19 cellular contexts compared by ENCODE assay signal in genomic region chr16:13154799-13155198, GRCh38.
DNase-seq lines count a peak whose midpoint lies in the region; ATAC-seq, FAIRE-seq and TF ChIP-seq lines count a peak whose summit lies in the region.
"Had no signal": no experiment of that assay in that cellular context is flagged by ENCODE, and none has a peak within 500 bp of the region (broad histone marks: within the 10 kb centered on the region; RNA-seq: fewer than 3 reads in every experiment).

No MANE protein-coding gene starts in this region.

- H3K4me3 Mint-ChIP-seq in GM23338: peak overlapping the region; percentile 0; the same call in 1 of the 3 replicates
- no peak overlapping the region for H3K4me3 Mint-ChIP-seq in Caco-2 (ENCODE audit: unreplicated experiment)
- H3K4me3 Mint-ChIP-seq: CD4-positive, alpha-beta T cell; H9 had no signal

- H2BK12ac ChIP-seq in H1 (ENCODE audit: low read depth, low read length): no peak overlapping the region

- H3K79me2 ChIP-seq in GM23338 (replicated peaks; ENCODE audit: insufficient read depth) (peaks cover 44% of the 10 kb centered on the region), H1 (ENCODE audit: control insufficient read depth in 1 of 2, insufficient read depth in 2 of 2, low read length in 2 of 2) (peaks cover 0 to 50% of the 10 kb centered on the region in 2 experiments; a peak in 3 of 4 replicates), mesendoderm (ENCODE audit: control insufficient read depth, insufficient read depth, low read length) (peaks cover 2% of the 10 kb centered on the region)

- H2BK5ac ChIP-seq in H1 (ENCODE audit: low read depth, low read length) (no peak overlapping the region), mesendoderm (ENCODE audit: low read length) (no peak overlapping the region)

- BruUV-seq in Caco-2 (replicated peaks; lab: Mats Ljungman, UMichigan): no TSS peak

- no peaks in the 10 kb centered on the region for H3F3A ChIP-seq in GM23338 (replicated peaks; ENCODE audit: low read depth)

- H3K27ac ChIP-seq in GM23338 (ENCODE audit: low read depth): no peak overlapping the region
- H3K27ac ChIP-seq in H1 (ENCODE audit: low read depth, low read length): no peak overlapping the region
- no peak overlapping the region for H3K27ac ChIP-seq in mesendoderm (ENCODE audit: low read depth, low read length)
- H3K27ac ChIP-seq: C4-2B had no signal

- no peak overlapping the region for H4K8ac ChIP-seq in H1 (ENCODE audit: extremely low read depth, insufficient read depth, low read length)
- no peak overlapping the region for H4K8ac ChIP-seq in mesendoderm (ENCODE audit: low read depth, low read length)

- DNase-seq in Ammon's horn (ENCODE audit: low spot score) (peak; percentile 10), GM23338 (ENCODE audit: low spot score) (no peak), H1 (ENCODE audit: low read depth in 1 of 2, low spot score in 2 of 2) (no peak), mesendoderm (no peak), iPS-NIHi7 (ENCODE audit: extremely low spot score) (no peak), amniotic stem cell (lab: John Stamatoyannopoulos, UW) (no peak), Caco-2 (no peak)
- DNase-seq: ACHN; CD4-positive, alpha-beta T cell; DMS153; DMS79; GDM1; GOT3; H9; KBM-7 had no signal

- no peak overlapping the region for H3K56ac ChIP-seq in H1 (replicated peaks; ENCODE audit: insufficient read length, low read depth, low read length)
- H3K56ac ChIP-seq in mesendoderm (ENCODE audit: low read length): no peak overlapping the region

- H3K9me3 Mint-ChIP-seq in GM23338 (no peaks in the 10 kb centered on the region), Caco-2 (ENCODE audit: unreplicated experiment) (no peaks in the 10 kb centered on the region)
- H3K9me3 Mint-ChIP-seq: CD4-positive, alpha-beta T cell; H9 had no signal

- no peak overlapping the region for H4K91ac ChIP-seq in H1 (replicated peaks; ENCODE audit: insufficient read length, low read length)

- H2AK5ac ChIP-seq in H1 (ENCODE audit: low read depth, low read length) (0 out of 2 replicates have a peak overlapping the region, but pooled peaks have one; percentile 1), mesendoderm (ENCODE audit: low read length) (peak overlapping the region; percentile 20)

- H4K5ac ChIP-seq in H1 (ENCODE audit: insufficient read length, low read depth, low read length): no peak overlapping the region
- H4K5ac ChIP-seq in mesendoderm (ENCODE audit: low read length): no peak overlapping the region

- no peak for ATAC-seq in GM23338

- no peaks in the 10 kb centered on the region for H3K36me3 ChIP-seq in GM23338 (ENCODE audit: insufficient read depth)
- H3K36me3 ChIP-seq in H1 (ENCODE audit: control insufficient read depth in 2 of 4, insufficient read depth in 4 of 4, low read length in 3 of 4): no peaks in the 10 kb centered on the region
- no peaks in the 10 kb centered on the region for H3K36me3 ChIP-seq in mesendoderm (ENCODE audit: control insufficient read depth, insufficient read depth, low read length)
- no peaks in the 10 kb centered on the region for H3K36me3 ChIP-seq in Caco-2 (ENCODE audit: control insufficient read depth, insufficient read depth, low read length)

- H3K4me1 Mint-ChIP-seq in GM23338 (peaks cover 63% of the 10 kb centered on the region), Caco-2 (ENCODE audit: low read depth, unreplicated experiment) (no peaks in the 10 kb centered on the region)

- H3K27me3 Mint-ChIP-seq in GM23338 (ENCODE audit: insufficient read depth, low read depth, poor library complexity): peaks cover 2% of the 10 kb centered on the region
- H3K27me3 Mint-ChIP-seq in Caco-2 (ENCODE audit: insufficient read depth, unreplicated experiment): peaks cover 10% of the 10 kb centered on the region

- peaks cover 4% of the 10 kb centered on the region; the same call in 1 of the 2 replicates for H3K23me2 ChIP-seq in H1 (ENCODE audit: low read depth, low read length)

- 100% methylated on average over 2 of the region's 2 CpGs; no CpG with 5 or more reads in 1 of the 2 experiments for WGBS in H1 (ENCODE audit: extremely low coverage in 1 of 2, insufficient coverage in 1 of 2, insufficient read length in 1 of 2, insufficient replicate concordance in 2 of 2, low coverage in 1 of 2, low lambda C conversion rate in 2 of 2, missing lambda C conversion rate in 1 of 2), 2 experiments
- no CpG with 5 or more reads among the region's 2 CpGs for WGBS in mesendoderm (ENCODE audit: extremely low coverage, insufficient coverage, low lambda C conversion rate)

- H2BK20ac ChIP-seq in H1 (ENCODE audit: low read length): 0 out of 2 replicates have a peak overlapping the region, but pooled peaks have one; percentile 36

- H2AFZ ChIP-seq in GM23338: no peak overlapping the region
- H2AFZ ChIP-seq in H1 (ENCODE audit: low read length): no peak overlapping the region

- POLR2A ChIA-PET in H1 (lab: Charles Lee; ENCODE audit: partially characterized antibody) (interaction anchor here (0.8 kb wide), 1 partner anchor 106 kb away, joined by 3 read pairs; no protein-coding TSS in a partner anchor), Caco-2 (lab: Charles Lee) (no interaction called here)

- peak overlapping the region; percentile 44; the same call in 1 of the 2 replicates for H3K4me2 ChIP-seq in GM23338
- H3K4me2 ChIP-seq in H1 (ENCODE audit: insufficient read depth in 1 of 2, low read depth in 2 of 2, low read length in 2 of 2): peak overlapping the region in 1 of 2 experiments; percentile 23; a peak in 1 of 4 replicates
- no peak overlapping the region for H3K4me2 ChIP-seq in mesendoderm (ENCODE audit: low read length)

- CTCF ChIA-PET in H1 (lab: Charles Lee; ENCODE audit: partially characterized antibody) (interaction anchor here (1.0 to 1.3 kb wide), 2 partner anchors 19 to 48 kb away, joined by 4 to 6 read pairs; no protein-coding TSS in a partner anchor), Caco-2 (lab: Charles Lee) (no interaction called here)

- no peaks in the 10 kb centered on the region for H3K27me3 ChIP-seq in GM23338 (ENCODE audit: insufficient read depth)
- H3K27me3 ChIP-seq in H1 (replicated peaks in 1 of 4; ENCODE audit: control insufficient read depth in 3 of 4, extremely low read depth in 1 of 4, insufficient read depth in 3 of 4, low read length in 3 of 4): no peaks in the 10 kb centered on the region
- no peaks in the 10 kb centered on the region for H3K27me3 ChIP-seq in mesendoderm (ENCODE audit: insufficient read depth, low read length, poor library complexity)
- peaks cover 1% of the 10 kb centered on the region; the same call in 1 of the 2 replicates for H3K27me3 ChIP-seq in Caco-2 (replicated peaks; ENCODE audit: control insufficient read depth, insufficient read depth, low read length)

- H4K20me1 ChIP-seq in GM23338 (replicated peaks; ENCODE audit: insufficient read depth): no peaks in the 10 kb centered on the region
- no peaks in the 10 kb centered on the region for H4K20me1 ChIP-seq in H1 (replicated peaks in 1 of 2; ENCODE audit: control insufficient read depth in 1 of 2, insufficient read depth in 2 of 2, low read length in 2 of 2)

- H3K23ac ChIP-seq in H1 (ENCODE audit: insufficient read length) (no peak overlapping the region), mesendoderm (ENCODE audit: low read length) (no peak overlapping the region)

- H3K79me1 ChIP-seq in H1 (ENCODE audit: low read depth, low read length): peaks cover 4% of the 10 kb centered on the region; the same call in 1 of the 2 replicates
- peaks cover 8% of the 10 kb centered on the region for H3K79me1 ChIP-seq in mesendoderm (ENCODE audit: low read length)

- H3K4me3 ChIP-seq in GM23338 (no peak overlapping the region), H1 (ENCODE audit: extremely low read depth in 1 of 4, insufficient read depth in 2 of 4, low read depth in 3 of 4, low read length in 4 of 4) (no peak overlapping the region), mesendoderm (ENCODE audit: low read length) (no peak overlapping the region), Caco-2 (ENCODE audit: low read depth, low read length) (no peak overlapping the region)

- no peak overlapping the region for H3K9ac ChIP-seq in H1 (replicated peaks in 1 of 4; ENCODE audit: extremely low read depth in 1 of 4, low read depth in 3 of 4, low read length in 3 of 4)
- no peak overlapping the region for H3K9ac ChIP-seq in mesendoderm (ENCODE audit: low read length)

- intact Hi-C loops in Caco-2 (cut with micrococcal nuclease; ENCODE audit: unreplicated experiment): no loop called here

- no peaks in the 10 kb centered on the region for H3K36me3 Mint-ChIP-seq in GM23338 (ENCODE audit: low read depth)
- H3K36me3 Mint-ChIP-seq in Caco-2 (ENCODE audit: insufficient read depth, unreplicated experiment): no peaks in the 10 kb centered on the region

- FAIRE-seq in H1 (lab: Jason Lieb, UNC): no peak
- FAIRE-seq: A204.1, GM12892, GM18507 had no signal

- H3K18ac ChIP-seq in H1 (ENCODE audit: extremely low read depth, low read length) (no peak overlapping the region), mesendoderm (ENCODE audit: low read length) (no peak overlapping the region)

- TF ChIP-seq POLR2A in H1 (IDR thresholded peaks at IDR 0.05; ENCODE audit: control extremely low read depth in 1 of 2, low read depth in 2 of 2, low read length in 2 of 2): no peak

- H2BK120ac ChIP-seq in H1 (replicated peaks; ENCODE audit: low read depth, low read length) (no peak overlapping the region), mesendoderm (ENCODE audit: low read depth, low read length) (no peak overlapping the region)

- no peak overlapping the region for H2BK15ac ChIP-seq in H1 (ENCODE audit: low read length)
- no peak overlapping the region for H2BK15ac ChIP-seq in mesendoderm (replicated peaks; ENCODE audit: low read depth)

- TF ChIP-seq EP300 in H1 (IDR thresholded peaks at IDR 0.05; ENCODE audit: borderline replicate concordance in 1 of 2, low read depth in 2 of 2, low read length in 2 of 2): no peak

- H3K14ac ChIP-seq in H1 (ENCODE audit: insufficient read length): no peak overlapping the region

- no peak for TF ChIP-seq CTCF in GM23338 (conservative IDR thresholded peaks at IDR 0.05; ENCODE audit: low read depth in 2 of 2)
- no peak for TF ChIP-seq CTCF in H1 (IDR thresholded peaks at IDR 0.05; ENCODE audit: control extremely low read depth in 1 of 3, insufficient read depth in 1 of 3, low read depth in 1 of 3, low read length in 3 of 3)
- TF ChIP-seq CTCF in Caco-2 (IDR thresholded peaks at IDR 0.05; ENCODE audit: insufficient read depth in 1 of 2, low read depth in 1 of 2, low read length in 1 of 2, severe bottlenecking in 1 of 2, unreplicated experiment in 1 of 2): no peak

- TF ChIP-seq RAD21 in H1 (IDR thresholded peaks at IDR 0.05 in 1 of 2, conservative IDR thresholded peaks at IDR 0.05 in 1 of 2; ENCODE audit: low read depth in 2 of 2, low read length in 2 of 2): no peak

- H3K9me3 ChIP-seq in H1 (ENCODE audit: insufficient read depth in 2 of 2, low read depth in 1 of 2, low read length in 1 of 2): no peaks in the 10 kb centered on the region
- H3K9me3 ChIP-seq in Caco-2: no peaks in the 10 kb centered on the region

- H3K4ac ChIP-seq in H1 (replicated peaks; ENCODE audit: insufficient read length, low read depth, low read length) (no peak overlapping the region), mesendoderm (ENCODE audit: low read depth, low read length) (no peak overlapping the region)

- H3K4me1 ChIP-seq in GM23338 (ENCODE audit: insufficient read depth) (peaks cover 61% of the 10 kb centered on the region), H1 (replicated peaks in 1 of 4; ENCODE audit: control insufficient read depth in 3 of 4, insufficient read depth in 4 of 4, low read length in 3 of 4) (peaks cover 7 to 38% (median 23%) of the 10 kb centered on the region in 4 experiments), mesendoderm (ENCODE audit: control insufficient read depth, low read depth, low read length) (peaks cover 15% of the 10 kb centered on the region), Caco-2 (no peaks in the 10 kb centered on the region)

- no peaks in the 10 kb centered on the region for H3K9me2 ChIP-seq in GM23338 (ENCODE audit: insufficient read depth)

- H3K27ac Mint-ChIP-seq in GM23338 (no peak overlapping the region), Caco-2 (ENCODE audit: unreplicated experiment) (no peak overlapping the region)
- H3K27ac Mint-ChIP-seq: CD4-positive, alpha-beta T cell had no signal
